Comparison of ENCODE assay signal across 24 cellular contexts in the genomic region with DNA sequence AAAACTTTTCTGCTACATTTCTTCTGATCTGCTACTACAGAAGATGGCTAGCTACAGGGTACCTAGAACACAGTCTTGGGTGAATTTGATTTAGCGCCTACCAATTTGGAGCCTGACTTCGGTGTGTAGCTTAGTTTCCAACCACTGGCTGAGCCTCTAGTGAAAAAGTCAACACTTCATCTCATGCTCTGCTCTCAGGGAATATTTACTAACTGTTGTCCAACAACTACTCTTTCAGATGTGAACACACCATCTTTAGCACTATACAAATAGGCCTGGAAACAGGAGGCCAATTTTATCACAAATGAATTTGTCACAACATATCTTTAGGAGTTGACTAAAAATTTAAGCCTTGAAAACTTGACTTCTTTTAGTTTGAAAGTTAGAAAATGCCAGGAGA.
"Had no signal": no experiment of that assay in that cellular context is flagged by ENCODE, and none has a peak within 500 bp of the region (broad histone marks: within the 10 kb centered on the region; RNA-seq: fewer than 3 reads in every experiment).

No MANE protein-coding gene starts in this region.

- H3K4me3 ChIP-seq: dorsolateral prefrontal cortex, mucosa of descending colon, neural progenitor cell, right lobe of liver, stomach, thyroid gland had no signal

- H3K9me3 ChIP-seq: mucosa of descending colon, right lobe of liver, stomach, thyroid gland had no signal

- DNase-seq: dorsolateral prefrontal cortex; effector CD4-positive, alpha-beta T cell; hypothalamus; immature natural killer cell; islet precursor cell; kidney glomerular epithelial cell; left colon; left ventricle myocardium superior; mesenchymal stem cell; mucosa of descending colon; naive thymus-derived CD4-positive, alpha-beta T cell; right lobe of liver; small intestine; stimulated activated CD4-positive, alpha-beta T cell treated with anti-CD3 and anti-CD28 coated beads, Interleukin-15, amount 100 ng/mL, for 24 hours; stimulated activated CD4-positive, alpha-beta T cell treated with anti-CD3 and anti-CD28 coated beads, Interleukin-2, amount 100 ng/mL, for 48 hours; stimulated activated naive B cell treated with anti-CD40 and anti-IgM and Interleukin-4, amounts not matched to agents 10 μg/mL and 1 μg/mL and 100 μg/mL, for 72 hours; stomach; thyroid gland; trophoblast cell had no signal

- H3K27ac Mint-ChIP-seq: immature natural killer cell; mesothelial cell of epicardium; nephron; neural progenitor cell; progenitor cell of endocrine pancreas; stimulated activated naive B cell treated with anti-CD40 and anti-IgM and Interleukin-4, amounts not matched to agents 10 μg/mL and 1 μg/mL and 100 μg/mL, for 72 hours had no signal

- H3K4me3 Mint-ChIP-seq: immature natural killer cell; mesothelial cell of epicardium; naive thymus-derived CD4-positive, alpha-beta T cell; nephron; neural progenitor cell; stimulated activated naive B cell treated with anti-CD40 and anti-IgM and Interleukin-4, amounts not matched to agents 10 μg/mL and 1 μg/mL and 100 μg/mL, for 72 hours had no signal

- H3K27me3 Mint-ChIP-seq: naive thymus-derived CD4-positive, alpha-beta T cell; progenitor cell of endocrine pancreas; stimulated activated naive B cell treated with anti-CD40 and anti-IgM and Interleukin-4, amounts not matched to agents 10 μg/mL and 1 μg/mL and 100 μg/mL, for 72 hours had no signal

- H3K27ac ChIP-seq: dorsolateral prefrontal cortex, neural progenitor cell, parathyroid adenoma, right lobe of liver, stomach, thyroid gland had no signal

- H3K4me1 Mint-ChIP-seq: immature natural killer cell; nephron; stimulated activated naive B cell treated with anti-CD40 and anti-IgM and Interleukin-4, amounts not matched to agents 10 μg/mL and 1 μg/mL and 100 μg/mL, for 72 hours had no signal

- ATAC-seq: left colon; left ventricle myocardium superior; mucosa of descending colon; naive thymus-derived CD4-positive, alpha-beta T cell; right lobe of liver; stimulated activated naive B cell treated with anti-CD40 and anti-IgM and Interleukin-4, amounts not matched to agents 10 μg/mL and 1 μg/mL and 100 μg/mL, for 72 hours had no signal

- H3K9me3 Mint-ChIP-seq: mesothelial cell of epicardium; naive thymus-derived CD4-positive, alpha-beta T cell; nephron; neural progenitor cell; stimulated activated naive B cell treated with anti-CD40 and anti-IgM and Interleukin-4, amounts not matched to agents 10 μg/mL and 1 μg/mL and 100 μg/mL, for 72 hours had no signal

- H3K4me1 ChIP-seq: neural progenitor cell, parathyroid adenoma, right lobe of liver, stomach, thyroid gland had no signal

- H3K36me3 ChIP-seq: right lobe of liver, stomach, thyroid gland had no signal

- H3K27me3 ChIP-seq: dorsolateral prefrontal cortex, neural progenitor cell, right lobe of liver, stomach, thyroid gland had no signal

- H3K36me3 Mint-ChIP-seq: immature natural killer cell; mesothelial cell of epicardium; stimulated activated naive B cell treated with anti-CD40 and anti-IgM and Interleukin-4, amounts not matched to agents 10 μg/mL and 1 μg/mL and 100 μg/mL, for 72 hours had no signal
